22 cellular contexts compared by ENCODE assay signal in genomic region chr2:202355993-202356505, GRCh38. TPM values are rescaled to one million over a fixed set of nuclear protein-coding genes. Genes with fewer than 3 reads are reported as not detected.
DNase-seq lines count a peak whose midpoint lies in the region; ATAC-seq, FAIRE-seq and TF ChIP-seq lines count a peak whose summit lies in the region.
"Had no signal": no experiment of that assay in that cellular context is flagged by ENCODE, and none has a peak within 500 bp of the region (broad histone marks: within the 10 kb centered on the region; RNA-seq: fewer than 3 reads in every experiment).

No MANE protein-coding gene starts in this region.

- no peak overlapping the region for H3K4me3 ChIP-seq in cardiac muscle cell
- H3K4me3 ChIP-seq in Panc1 (ENCODE audit: low read depth in 2 of 2, low read length in 2 of 2), result no peak overlapping the region
- H3K4me3 ChIP-seq in endothelial cell of umbilical vein (replicated peaks in 1 of 3; ENCODE audit: insufficient read depth in 1 of 3, low read depth in 1 of 3, low read length in 3 of 3), result no peak overlapping the region
- no peak overlapping the region for H3K4me3 ChIP-seq in smooth muscle cell
- H3K4me3 ChIP-seq in small intestine (ENCODE audit: low read depth in 1 of 2, low read length in 2 of 2), result no peak overlapping the region
- no peak overlapping the region for H3K4me3 ChIP-seq in CD4-positive, alpha-beta memory T cell (ENCODE audit: low read length in 2 of 2)
- H3K4me3 ChIP-seq: MG63 had no signal

- H2AFZ ChIP-seq in endothelial cell of umbilical vein (ENCODE audit: low read depth, low read length), result no peak overlapping the region
- no peak overlapping the region for H2AFZ ChIP-seq in smooth muscle cell (ENCODE audit: low read depth)

- dilution Hi-C loops in endothelial cell of umbilical vein (cut with MboI; ENCODE audit: extremely low pct_ligation_motif_present, low sequenced_read_pairs), result no loop called here

- no peaks in the 10 kb centered on the region for H3K27me3 Mint-ChIP-seq in CD4-positive, alpha-beta memory T cell

- no peaks in the 10 kb centered on the region for H3K9me1 ChIP-seq in endothelial cell of umbilical vein (replicated peaks; ENCODE audit: control insufficient read depth, extremely low read depth, insufficient read depth, low read length)

- H3K79me2 ChIP-seq in endothelial cell of umbilical vein (ENCODE audit: control insufficient read depth, insufficient read depth, low read length), result no peaks in the 10 kb centered on the region
- no peaks in the 10 kb centered on the region for H3K79me2 ChIP-seq in smooth muscle cell (ENCODE audit: low read depth)

- no peak overlapping the region for H3K4me3 Mint-ChIP-seq in CD4-positive, alpha-beta memory T cell

- DNase-seq in cardiac muscle cell (ENCODE audit: low read depth in 1 of 2, low spot score in 1 of 2) (no peak), Right ventricle myocardium superior (no peak), Panc1 (ENCODE audit: low read depth, low spot score) (no peak), endothelial cell of umbilical vein (ENCODE audit: low read depth, low spot score) (no peak), smooth muscle cell (lab: John Stamatoyannopoulos, UW; ENCODE audit: unreplicated experiment) (no peak), small intestine (no peak), AG08396 (ENCODE audit: low spot score) (no peak)
- DNase-seq in CD4-positive, alpha-beta memory T cell, result no peak
- DNase-seq: COR-L47, DMS 273 treated with DMSO at 0.1 percent for 48 hours, DMS79 treated with DMSO at 0.1 percent for 48 hours, H7, MG63, NCI-H1048, NCI-H1417 treated with DMSO at 0.1 percent for 48 hours, NCI-H187, NCI-H446 treated with DMSO at 0.1 percent for 48 hours, NCI-H526 treated with DMSO at 0.1 percent for 48 hours, OCI-M1 had no signal

- H3K4me1 ChIP-seq in cardiac muscle cell (ENCODE audit: low read depth), result no peaks in the 10 kb centered on the region
- no peaks in the 10 kb centered on the region for H3K4me1 ChIP-seq in Panc1 (ENCODE audit: control insufficient read depth, insufficient read depth, low read length)
- no peaks in the 10 kb centered on the region for H3K4me1 ChIP-seq in endothelial cell of umbilical vein (ENCODE audit: control insufficient read depth, extremely low read depth, insufficient read depth, low read length)
- no peaks in the 10 kb centered on the region for H3K4me1 ChIP-seq in smooth muscle cell (ENCODE audit: low read depth)
- no peaks in the 10 kb centered on the region for H3K4me1 ChIP-seq in small intestine (ENCODE audit: control insufficient read depth in 2 of 2, insufficient read depth in 1 of 2, low read depth in 1 of 2, low read length in 1 of 2)
- H3K4me1 ChIP-seq in CD4-positive, alpha-beta memory T cell (ENCODE audit: insufficient read depth, low read length), result no peaks in the 10 kb centered on the region

- H3K36me3 ChIP-seq in cardiac muscle cell (no peaks in the 10 kb centered on the region), Panc1 (ENCODE audit: control insufficient read depth, insufficient read depth, low read length) (no peaks in the 10 kb centered on the region), endothelial cell of umbilical vein (ENCODE audit: control insufficient read depth in 2 of 2, extremely low read depth in 1 of 2, insufficient read depth in 2 of 2, low read length in 2 of 2) (no peaks in the 10 kb centered on the region), smooth muscle cell (ENCODE audit: low read depth) (no peaks in the 10 kb centered on the region), small intestine (ENCODE audit: control insufficient read depth in 2 of 2, insufficient read depth in 2 of 2, low read length in 2 of 2) (no peaks in the 10 kb centered on the region)
- no peaks in the 10 kb centered on the region for H3K36me3 ChIP-seq in CD4-positive, alpha-beta memory T cell (ENCODE audit: insufficient read depth, low read length)
- H3K36me3 ChIP-seq: MG63 had no signal

- H4K20me1 ChIP-seq in endothelial cell of umbilical vein (replicated peaks; ENCODE audit: control insufficient read depth, extremely low read depth, insufficient read depth, low read length) (no peaks in the 10 kb centered on the region), smooth muscle cell (ENCODE audit: low read depth) (no peaks in the 10 kb centered on the region)

- H3F3A ChIP-seq in smooth muscle cell (ENCODE audit: low read depth), result no peaks in the 10 kb centered on the region

- H3K4me1 Mint-ChIP-seq in CD4-positive, alpha-beta memory T cell, result no peaks in the 10 kb centered on the region

- FAIRE-seq in endothelial cell of umbilical vein (lab: Jason Lieb, UNC) (peak; percentile 63), small intestine (lab: Jason Lieb, UNC) (no peak)

- H3K27ac ChIP-seq in cardiac muscle cell, result peak overlapping the region; percentile 11
- H3K27ac ChIP-seq in Panc1 (ENCODE audit: low read length), result no peak overlapping the region
- no peak overlapping the region for H3K27ac ChIP-seq in endothelial cell of umbilical vein (ENCODE audit: insufficient read depth, low read depth, low read length)
- no peak overlapping the region for H3K27ac ChIP-seq in smooth muscle cell (ENCODE audit: low read depth)
- no peak overlapping the region for H3K27ac ChIP-seq in small intestine (ENCODE audit: low read depth in 1 of 2, low read length in 1 of 2)
- no peak overlapping the region for H3K27ac ChIP-seq in CD4-positive, alpha-beta memory T cell (ENCODE audit: low read depth, low read length)
- H3K27ac ChIP-seq: 22Rv1, HL-60 had no signal

- intact Hi-C loops in Right ventricle myocardium superior (cut with DNase I), result no loop called here
- intact Hi-C loops in Panc1 (cut with micrococcal nuclease; ENCODE audit: unreplicated experiment), result no loop called here
- intact Hi-C loops in endothelial cell of umbilical vein (cut with micrococcal nuclease), result no loop called here
- intact Hi-C loops in CD4-positive, alpha-beta memory T cell (cut with micrococcal nuclease), result no loop called here

- H3K27me3 ChIP-seq in cardiac muscle cell, result no peaks in the 10 kb centered on the region
- H3K27me3 ChIP-seq in Panc1 (ENCODE audit: control insufficient read depth, insufficient read depth, low read length), result no peaks in the 10 kb centered on the region
- no peaks in the 10 kb centered on the region for H3K27me3 ChIP-seq in endothelial cell of umbilical vein (ENCODE audit: control insufficient read depth in 2 of 2, insufficient read depth in 2 of 2, low read length in 2 of 2)
- H3K27me3 ChIP-seq in smooth muscle cell (ENCODE audit: low read depth), result no peaks in the 10 kb centered on the region
- no peaks in the 10 kb centered on the region for H3K27me3 ChIP-seq in small intestine (ENCODE audit: control insufficient read depth in 2 of 2, insufficient read depth in 2 of 2, low read length in 2 of 2)
- no peaks in the 10 kb centered on the region for H3K27me3 ChIP-seq in CD4-positive, alpha-beta memory T cell (ENCODE audit: insufficient read depth, low read length)
- H3K27me3 ChIP-seq: MG63 had no signal

- 3% methylated on average over 1 of the region's 1 CpG for WGBS in smooth muscle cell (ENCODE audit: low lambda C conversion rate)
- 45 to 66% (median 58%) methylated on average over 1 of the region's 1 CpG for WGBS in small intestine, 3 donors

- in situ Hi-C loops in Panc1 (cut with HindIII; ENCODE audit: low pct_unique_long_range_greater_than_20kb, low sequenced_read_pairs), result no loop called here

- no peak overlapping the region for H3K4me2 ChIP-seq in endothelial cell of umbilical vein (ENCODE audit: insufficient read depth, low read length)
- peak overlapping the region; percentile 4 for H3K4me2 ChIP-seq in smooth muscle cell

- no peak overlapping the region for H3K27ac Mint-ChIP-seq in CD4-positive, alpha-beta memory T cell

- no peak for TF ChIP-seq POLR2A in endothelial cell of umbilical vein (IDR thresholded peaks at IDR 0.05; ENCODE audit: low read depth, low read length)

- TF ChIP-seq CTCF in cardiac muscle cell (IDR thresholded peaks at IDR 0.05; ENCODE audit: low read depth, low read length) (no peak), Panc1 (IDR thresholded peaks at IDR 0.05) (no peak), endothelial cell of umbilical vein (IDR thresholded peaks at IDR 0.05; ENCODE audit: extremely low read depth in 1 of 2, insufficient read depth in 1 of 2, low read depth in 1 of 2, low read length in 2 of 2) (no peak), smooth muscle cell (IDR thresholded peaks at IDR 0.05; ENCODE audit: borderline replicate concordance, insufficient read depth, poor library complexity, severe bottlenecking) (no peak)

- ATAC-seq in Right ventricle myocardium superior (ENCODE audit: poor library complexity) (no peak), Panc1 (peak; percentile 42; the same call in 1 of the 2 replicates)
- ATAC-seq: Right ventricle myocardium inferior had no signal

- CTCF ChIA-PET in Panc1 (lab: Charles Lee), result no interaction called here
- CTCF ChIA-PET in endothelial cell of umbilical vein (lab: Charles Lee), result interaction anchor here (0.8 kb wide), 1 partner anchor 77 kb away, joined by 3 read pairs; no protein-coding TSS in a partner anchor
- CTCF ChIA-PET in CD4-positive, alpha-beta memory T cell (lab: Charles Lee; ENCODE audit: partially characterized antibody), result no interaction called here

- BruUV-seq in Panc1 (replicated peaks; lab: Mats Ljungman, UMichigan), result no TSS peak
- no TSS peak for BruUV-seq in endothelial cell of umbilical vein (replicated peaks; lab: Mats Ljungman, UMichigan)

- POLR2A ChIA-PET in Panc1 (lab: Charles Lee), result no interaction called here
- POLR2A ChIA-PET in endothelial cell of umbilical vein (lab: Charles Lee), result no interaction called here
- POLR2A ChIA-PET in CD4-positive, alpha-beta memory T cell (lab: Charles Lee; ENCODE audit: partially characterized antibody), result no interaction called here

- H3K9me3 Mint-ChIP-seq in CD4-positive, alpha-beta memory T cell, result no peaks in the 10 kb centered on the region

- H3K36me3 Mint-ChIP-seq in CD4-positive, alpha-beta memory T cell, result no peaks in the 10 kb centered on the region

- no peaks in the 10 kb centered on the region for H3K9me3 ChIP-seq in cardiac muscle cell (ENCODE audit: low read depth)
- no peaks in the 10 kb centered on the region for H3K9me3 ChIP-seq in Panc1 (ENCODE audit: control insufficient read depth, insufficient read depth, low read depth, low read length)
- no peaks in the 10 kb centered on the region for H3K9me3 ChIP-seq in endothelial cell of umbilical vein (replicated peaks; ENCODE audit: control insufficient read depth, insufficient read depth, low read length)
- H3K9me3 ChIP-seq in smooth muscle cell (replicated peaks; ENCODE audit: low read depth), result no peaks in the 10 kb centered on the region
- no peaks in the 10 kb centered on the region for H3K9me3 ChIP-seq in small intestine (ENCODE audit: control insufficient read depth, low read depth)
- H3K9me3 ChIP-seq in CD4-positive, alpha-beta memory T cell (ENCODE audit: control insufficient read depth in 1 of 2, low read length in 2 of 2), result no peaks in the 10 kb centered on the region
- H3K9me3 ChIP-seq: MG63 had no signal

- H3K9ac ChIP-seq in endothelial cell of umbilical vein (replicated peaks; ENCODE audit: extremely low read depth, insufficient read depth, low read length) (no peak overlapping the region), smooth muscle cell (ENCODE audit: low read depth) (no peak overlapping the region)

RNA-seq across cellular contexts. Expression of gene BMPR2, which starts 20.1 kb away (rescaled TPM):
- 15.0 and 24.9 TPM in 2 replicates for total RNA-seq in cardiac muscle cell
- polyA plus RNA-seq in cardiac muscle cell, result 12.7 and 17.8 TPM in 2 replicates
- total RNA-seq in Right ventricle myocardium superior, result 45.9 TPM
- 65.2 TPM for total RNA-seq in Panc1 (2021; ENCODE audit: unreplicated experiment)
- 21.3 TPM for polyA plus RNA-seq in Panc1 (2012; ENCODE audit: insufficient read length)
- 113 and 115 TPM in 2 replicates for total RNA-seq in endothelial cell of umbilical vein
- polyA plus RNA-seq in endothelial cell of umbilical vein, result 31.2 and 35.8 TPM in 2 replicates
- 43.2 and 46.3 TPM in 2 replicates for polyA plus RNA-seq in endothelial cell of umbilical vein (2011; cell fraction: cytosol; rRNA removed)
- polyA plus RNA-seq in endothelial cell of umbilical vein (2011; cell fraction: nucleus; rRNA removed), result 39.1 and 50.3 TPM in 2 replicates
- 63.0 and 74.6 TPM in 2 replicates for polyA plus RNA-seq in endothelial cell of umbilical vein (2012)
- 239 and 247 TPM in 2 replicates for polyA minus RNA-seq in endothelial cell of umbilical vein
- 11.8 TPM for polyA minus RNA-seq in endothelial cell of umbilical vein (2011; cell fraction: cytosol; rRNA and poly(A)+ RNA removed)
- polyA minus RNA-seq in endothelial cell of umbilical vein (2011; cell fraction: nucleus; rRNA and poly(A)+ RNA removed), result 104 and 181 TPM in 2 replicates
- total RNA-seq in smooth muscle cell, result 70.9 and 72.1 TPM in 2 replicates
- 21.5 and 26.4 TPM in 2 replicates for polyA plus RNA-seq in smooth muscle cell
- polyA plus RNA-seq in small intestine, result 10 to 100 TPM in 1 of 3 donors, 1 to 10 TPM in 2; 2.2 to 10.5 (median 2.5) TPM
- 10 to 100 TPM; 18.8 to 20.8 TPM for total RNA-seq in CD4-positive, alpha-beta memory T cell
- 1 to 10 TPM; 2.3 to 4.2 TPM for polyA plus RNA-seq in CD4-positive, alpha-beta memory T cell
